13 cellular contexts compared by ENCODE assay signal in genomic region chr6:12480379-12480778, GRCh38.
A peak's percentile ranks its signal among the peaks of the same experiment; 100 is the strongest.
DNase-seq lines count a peak whose midpoint lies in the region; ATAC-seq and TF ChIP-seq lines count a peak whose summit lies in the region.
"Had no signal": no experiment of that assay in that cellular context is flagged by ENCODE, and none has a peak within 500 bp of the region (broad histone marks: within the 10 kb centered on the region; RNA-seq: fewer than 3 reads in every experiment).

No MANE protein-coding gene starts in this region.

- H3K36me3 Mint-ChIP-seq in Calu3 (ENCODE audit: insufficient read depth, unreplicated experiment) = peaks cover 4% of the 10 kb centered on the region
- no peaks in the 10 kb centered on the region for H3K36me3 Mint-ChIP-seq in activated T-helper 17 cell treated with anti-CD3 and anti-CD28 coated beads, Interleukin-2, amount 50 U/mL, for 72 hours (ENCODE audit: low read depth)
- H3K36me3 Mint-ChIP-seq: CD4-positive, CD25-positive, alpha-beta regulatory T cell had no signal

- H2BK120ac ChIP-seq in IMR-90 (ENCODE audit: low read depth, low read length) = peak overlapping the region; percentile 87

- H3K4ac ChIP-seq in IMR-90 (ENCODE audit: low read depth, low read length) = peak overlapping the region; percentile 82

- peak overlapping the region in 1 of 2 experiments; percentile 82; a peak in 1 of 4 replicates for H4K8ac ChIP-seq in IMR-90 (ENCODE audit: low read depth in 2 of 2, low read length in 2 of 2)

- H3K23ac ChIP-seq in IMR-90 (ENCODE audit: low read depth, low read length) = no peak overlapping the region

- H3K18ac ChIP-seq in IMR-90 (ENCODE audit: low read depth, low read length) = peak overlapping the region; percentile 37; the same call in 1 of the 2 replicates

- intact Hi-C loops in Calu3 (cut with micrococcal nuclease; ENCODE audit: unreplicated experiment) (loop anchor here (5.0 kb wide), 1 partner anchor 168 kb away; no protein-coding TSS in a partner anchor), IMR-90 (cut with micrococcal nuclease) (loop anchor here (5.0 kb wide), 1 partner anchor 122 kb away; no protein-coding TSS in a partner anchor)

- no peak overlapping the region for H2AFZ ChIP-seq in IMR-90 (replicated peaks; ENCODE audit: low read length, poor library complexity)

- H3K4me1 ChIP-seq in IMR-90 (ENCODE audit: control insufficient read depth, insufficient read depth, low read length) = peaks cover 6% of the 10 kb centered on the region; the same call in 1 of the 2 replicates

- H4K91ac ChIP-seq in IMR-90 (ENCODE audit: insufficient read depth, low read depth, low read length) = no peak overlapping the region; the same call in 1 of the 2 replicates

- peak overlapping the region; percentile 49 for H2BK5ac ChIP-seq in IMR-90 (ENCODE audit: low read depth, low read length, poor library complexity, severe bottlenecking)

- H3K27me3 Mint-ChIP-seq in Calu3 (ENCODE audit: unreplicated experiment) = no peaks in the 10 kb centered on the region
- peaks cover 5% of the 10 kb centered on the region for H3K27me3 Mint-ChIP-seq in activated T-helper 17 cell treated with anti-CD3 and anti-CD28 coated beads, Interleukin-2, amount 50 U/mL, for 72 hours

- BruUV-seq in Calu3 (replicated peaks; lab: Mats Ljungman, UMichigan) (no TSS peak), IMR-90 (replicated peaks; lab: Mats Ljungman, UMichigan) (no TSS peak)

- peak overlapping the region; percentile 54 for H3K27ac Mint-ChIP-seq in Calu3 (ENCODE audit: unreplicated experiment)
- H3K27ac Mint-ChIP-seq in activated T-helper 17 cell treated with anti-CD3 and anti-CD28 coated beads, Interleukin-2, amount 50 U/mL, for 72 hours = peak overlapping the region; percentile 23
- H3K27ac Mint-ChIP-seq: CD4-positive, CD25-positive, alpha-beta regulatory T cell had no signal

- no CpG with 5 or more reads among the region's 3 CpGs for WGBS in IMR-90 (ENCODE audit: extremely low coverage in 2 of 2, insufficient read length in 1 of 2), 2 experiments

- no peak overlapping the region for H3K4me2 ChIP-seq in IMR-90 (ENCODE audit: low read depth, low read length)
- H3K4me2 ChIP-seq: BLaER1 treated with 17β-estradiol and CSF1 and Interleukin-3, amounts not matched to agents 10 nM and 100 nM had no signal

- H3K4me3 Mint-ChIP-seq in Calu3 (ENCODE audit: low read depth, unreplicated experiment) = no peak overlapping the region
- H3K4me3 Mint-ChIP-seq in activated T-helper 17 cell treated with anti-CD3 and anti-CD28 coated beads, Interleukin-2, amount 50 U/mL, for 72 hours = no peak overlapping the region
- H3K4me3 Mint-ChIP-seq: CD4-positive, CD25-positive, alpha-beta regulatory T cell; HFFc6 had no signal

- H3K9ac ChIP-seq in IMR-90 (ENCODE audit: low read depth, low read length) = no peak overlapping the region
- H3K9ac ChIP-seq: BLaER1 treated with 17β-estradiol and CSF1 and Interleukin-3, amounts not matched to agents 10 nM and 100 nM had no signal

- 0 out of 3 replicates have a peak overlapping the region, but pooled peaks have one; percentile 15 for H2BK15ac ChIP-seq in IMR-90 (ENCODE audit: low read depth, low read length)

- POLR2A ChIA-PET in IMR-90 (lab: Charles Lee; ENCODE audit: unreplicated experiment) = no interaction called here

- H3K9me3 Mint-ChIP-seq in Calu3 (ENCODE audit: low read depth, unreplicated experiment) = peaks cover 2% of the 10 kb centered on the region
- H3K9me3 Mint-ChIP-seq in activated T-helper 17 cell treated with anti-CD3 and anti-CD28 coated beads, Interleukin-2, amount 50 U/mL, for 72 hours = no peaks in the 10 kb centered on the region
- H3K9me3 Mint-ChIP-seq: CD4-positive, CD25-positive, alpha-beta regulatory T cell; HFFc6 had no signal

- H3K56ac ChIP-seq in IMR-90 (ENCODE audit: extremely low read depth, insufficient read depth, low read length) = 0 out of 2 replicates have a peak overlapping the region, but pooled peaks have one; percentile 7

- DNase-seq in Calu3 (no peak), IMR-90 (no peak), epithelial cell of esophagus (ENCODE audit: low read depth) (peak; percentile 29), NCI-H748 treated with DMSO at 0.1 percent for 48 hours (lab: John Stamatoyannopoulos, UW) (no peak), MG63 (no peak), NCI-H1436 (lab: John Stamatoyannopoulos, UW) (no peak)
- DNase-seq: AML-193; CD4-positive, CD25-positive, alpha-beta regulatory T cell; DMS79; HFFc6; KBM-7 had no signal

- H3K27me3 ChIP-seq in IMR-90 (ENCODE audit: control insufficient read depth, insufficient read depth, low read length) (no peaks in the 10 kb centered on the region), MG63 (no peaks in the 10 kb centered on the region)
- H3K27me3 ChIP-seq: BLaER1 treated with 17β-estradiol and CSF1 and Interleukin-3, amounts not matched to agents 10 nM and 100 nM had no signal

- H3K4me3 ChIP-seq in IMR-90 (ENCODE audit: insufficient read depth, low read depth, low read length) (no peak overlapping the region), epithelial cell of esophagus (ENCODE audit: low read length) (no peak overlapping the region), MG63 (no peak overlapping the region)
- H3K4me3 ChIP-seq: BLaER1 treated with 17β-estradiol and CSF1 and Interleukin-3, amounts not matched to agents 10 nM and 100 nM had no signal

- ATAC-seq in IMR-90 (ENCODE audit: low read depth) = no peak
- ATAC-seq in activated T-helper 17 cell treated with anti-CD3 and anti-CD28 coated beads, Interleukin-2, amount 50 U/mL, for 72 hours (replicated peaks) = peak; percentile 71

- no peak overlapping the region for H3K27ac ChIP-seq in IMR-90 (ENCODE audit: insufficient read depth, low read length)
- H3K27ac ChIP-seq: BLaER1 treated with 17β-estradiol and CSF1 and Interleukin-3, amounts not matched to agents 10 nM and 100 nM had no signal

- no peaks in the 10 kb centered on the region for H3K9me1 ChIP-seq in IMR-90 (ENCODE audit: insufficient read depth, low read length)

- peak overlapping the region; percentile 65; the same call in 1 of the 2 replicates for H3K14ac ChIP-seq in IMR-90 (replicated peaks; ENCODE audit: low read depth, low read length)

- no peak overlapping the region; the same call in 1 of the 2 replicates for H2AK5ac ChIP-seq in IMR-90 (ENCODE audit: low read depth, low read length)

- TF ChIP-seq CTCF in Calu3 (IDR thresholded peaks at IDR 0.05; ENCODE audit: unreplicated experiment) (no peak), IMR-90 (conservative IDR thresholded peaks at IDR 0.05; ENCODE audit: low read depth, low read length) (no peak), epithelial cell of esophagus (IDR thresholded peaks at IDR 0.05; ENCODE audit: insufficient read depth, low read depth, low read length, missing control alignments) (no peak)

- in situ Hi-C loops in IMR-90 (cut with MboI; ENCODE audit: low sequenced_read_pairs) = no loop called here

- CTCF ChIA-PET in Calu3 (lab: Charles Lee) = no interaction called here
- CTCF ChIA-PET in IMR-90 (lab: Yijun Ruan, JAX) = no interaction called here

- H3K4me1 Mint-ChIP-seq in Calu3 (ENCODE audit: low read depth, unreplicated experiment) = peaks cover 36% of the 10 kb centered on the region
- H3K4me1 Mint-ChIP-seq in activated T-helper 17 cell treated with anti-CD3 and anti-CD28 coated beads, Interleukin-2, amount 50 U/mL, for 72 hours = no peaks in the 10 kb centered on the region

- no peak for TF ChIP-seq POLR2A in IMR-90 (IDR thresholded peaks at IDR 0.05; ENCODE audit: low read depth, low read length)

- H4K5ac ChIP-seq in IMR-90 (ENCODE audit: low read depth, low read length) = peak overlapping the region; percentile 54; the same call in 1 of the 2 replicates

- peak overlapping the region; percentile 94 for H2BK20ac ChIP-seq in IMR-90 (ENCODE audit: low read depth, low read length)

- H3K79me1 ChIP-seq in IMR-90 (ENCODE audit: low read depth in 1 of 2, low read length in 2 of 2) = no peaks in the 10 kb centered on the region

- TF ChIP-seq RAD21 in IMR-90 (IDR thresholded peaks at IDR 0.05; ENCODE audit: low read length) = no peak

- dilution Hi-C loops in IMR-90 (cut with HindIII; ENCODE audit: low sequenced_read_pairs, unreplicated experiment) = no loop called here

- no peak overlapping the region for H2AK9ac ChIP-seq in IMR-90 (replicated peaks; ENCODE audit: low read depth, low read length, poor library complexity)

- H3K9me3 ChIP-seq in IMR-90 (ENCODE audit: control insufficient read depth, insufficient read depth, low read length) (no peaks in the 10 kb centered on the region), MG63 (peaks cover 15% of the 10 kb centered on the region)
- H3K9me3 ChIP-seq: BLaER1 treated with 17β-estradiol and CSF1 and Interleukin-3, amounts not matched to agents 10 nM and 100 nM had no signal

- H3K36me3 ChIP-seq in IMR-90 (ENCODE audit: control insufficient read depth, insufficient read depth, low read length) (no peaks in the 10 kb centered on the region), MG63 (no peaks in the 10 kb centered on the region)
- H3K36me3 ChIP-seq: BLaER1 treated with 17β-estradiol and CSF1 and Interleukin-3, amounts not matched to agents 10 nM and 100 nM had no signal

- H4K20me1 ChIP-seq in IMR-90 (ENCODE audit: insufficient read depth, low read length) = no peaks in the 10 kb centered on the region
- H4K20me1 ChIP-seq: BLaER1 treated with 17β-estradiol and CSF1 and Interleukin-3, amounts not matched to agents 10 nM and 100 nM had no signal

TF ChIP-seq in IMR-90, 13 proteins besides CTCF, POLR2A, EP300 and RAD21 (continues in another document):
- TF ChIP-seq ELK1 (IDR thresholded peaks at IDR 0.05; ENCODE audit: borderline replicate concordance, low read depth, low read length) = no peak
- TF ChIP-seq CEBPB (IDR thresholded peaks at IDR 0.05; ENCODE audit: low read depth, low read length) = no peak
- TF ChIP-seq MAFK (IDR thresholded peaks at IDR 0.05; ENCODE audit: low read depth, low read length) = no peak
- TF ChIP-seq MXI1 (IDR thresholded peaks at IDR 0.05; ENCODE audit: borderline replicate concordance, low read depth, low read length) = no peak
- TF ChIP-seq SMC3 (IDR thresholded peaks at IDR 0.05; ENCODE audit: low read depth, low read length) = no peak
- TF ChIP-seq FOS (IDR thresholded peaks at IDR 0.05; ENCODE audit: low read depth, low read length) = no peak
- TF ChIP-seq RFX5 (IDR thresholded peaks at IDR 0.05; ENCODE audit: low read depth, low read length) = no peak
- TF ChIP-seq NFE2L2 (IDR thresholded peaks at IDR 0.05; ENCODE audit: low read depth, low read length) = no peak
- no peak for TF ChIP-seq RCOR1 (IDR thresholded peaks at IDR 0.05; ENCODE audit: insufficient replicate concordance, low read length)
- TF ChIP-seq CHD1 (IDR thresholded peaks at IDR 0.05; ENCODE audit: low read depth, low read length) = no peak
